In genomic region chr7:36606442-36607205, GRCh38 we compare ENCODE assay signal across 1 cellular context.
TF ChIP-seq lines count a peak whose summit lies in the region.

No MANE protein-coding gene starts in this region.

TF ChIP-seq in K562, 482 proteins besides CTCF, POLR2A, EP300 and RAD21 (continued from another document):
- TF ChIP-seq AFF4 (CRISPR knock-in tag; IDR thresholded peaks at IDR 0.05) (no peak), KDM4B (IDR thresholded peaks at IDR 0.05; ENCODE audit: borderline replicate concordance in 2 of 2, low read depth in 1 of 2) (no peak), OTX1 (CRISPR knock-in tag; IDR thresholded peaks at IDR 0.05) (no peak), CLOCK (CRISPR knock-in tag; IDR thresholded peaks at IDR 0.05; ENCODE audit: borderline replicate concordance) (no peak), FOXP4 (CRISPR knock-in tag; IDR thresholded peaks at IDR 0.05; ENCODE audit: borderline replicate concordance) (no peak), NKRF (IDR thresholded peaks at IDR 0.05; ENCODE audit: borderline replicate concordance) (no peak), CREB5 (CRISPR knock-in tag; IDR thresholded peaks at IDR 0.05) (no peak), ZNF224 (CRISPR knock-in tag; IDR thresholded peaks at IDR 0.05) (no peak), PHTF2 (CRISPR knock-in tag; IDR thresholded peaks at IDR 0.05) (no peak), ZBTB7A (IDR thresholded peaks at IDR 0.05; ENCODE audit: borderline replicate concordance, control insufficient read depth, low read depth, low read length) (no peak), LARP7 (IDR thresholded peaks at IDR 0.05) (no peak), XRCC5 (IDR thresholded peaks at IDR 0.05; ENCODE audit: low read depth, low read length) (no peak), RFX5 (IDR thresholded peaks at IDR 0.05; ENCODE audit: low read depth, low read length) (no peak), NFE2L1 (tag; IDR thresholded peaks at IDR 0.05; ENCODE audit: borderline replicate concordance, low read depth) (no peak), GTF2B (IDR thresholded peaks at IDR 0.05; ENCODE audit: extremely low read depth, insufficient read length) (no peak)
